10 cellular contexts compared by ENCODE assay signal in the genomic region with DNA sequence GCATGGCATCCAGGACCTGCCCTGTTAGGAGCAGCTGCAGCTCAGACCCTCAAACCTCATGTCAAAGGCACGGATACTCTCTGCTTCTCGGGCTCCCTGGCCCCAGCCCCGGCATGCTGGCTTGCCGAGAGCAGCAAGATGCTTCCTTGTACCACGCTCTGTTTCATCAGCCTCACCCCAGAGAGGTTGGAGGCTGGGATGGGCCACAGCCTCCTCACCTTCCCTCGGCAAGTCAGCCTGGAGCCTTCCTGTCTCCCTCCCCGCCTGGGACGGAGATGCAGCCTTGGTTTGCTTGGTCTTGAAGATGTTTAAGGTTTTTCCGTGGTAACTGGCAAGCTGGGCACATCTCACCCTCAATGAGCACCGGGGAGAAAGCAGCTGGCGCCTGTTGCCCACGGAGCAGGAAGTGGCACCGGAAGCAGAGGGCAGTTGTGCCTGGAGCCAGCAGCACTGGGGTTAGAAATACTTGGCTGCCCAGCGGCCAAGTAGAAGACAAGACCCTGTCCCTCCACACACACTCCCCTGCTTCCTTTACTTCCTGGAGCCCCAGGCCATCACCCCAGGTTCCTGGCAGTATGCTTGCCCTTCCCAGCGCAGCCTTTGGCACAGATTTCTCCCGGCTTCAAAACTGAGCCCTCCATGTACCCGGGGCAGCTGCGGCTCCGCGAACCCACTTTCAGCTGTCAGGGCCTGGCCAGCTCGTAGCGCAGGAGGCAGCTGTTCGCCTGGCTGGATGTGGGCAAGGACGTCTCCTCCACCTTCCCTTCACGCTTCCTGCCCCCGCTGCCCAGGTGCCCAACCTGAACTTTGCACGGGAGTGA. TPM values are rescaled to one million over a fixed set of nuclear protein-coding genes. Genes with fewer than 3 reads are reported as not detected.
DNase-seq lines count a peak whose midpoint lies in the region; FAIRE-seq and TF ChIP-seq lines count a peak whose summit lies in the region.
"Had no signal": no experiment of that assay in that cellular context is flagged by ENCODE, and none has a peak within 500 bp of the region (broad histone marks: within the 10 kb centered on the region; RNA-seq: fewer than 3 reads in every experiment).

No MANE protein-coding gene starts in this region.

- H2AFZ ChIP-seq in H1 (ENCODE audit: low read length) = no peak overlapping the region
- H2AFZ ChIP-seq: hepatocyte had no signal

- peaks cover 0 to 5% (median 2%) of the 10 kb centered on the region in 4 experiments; a peak in 3 of 7 replicates for H3K4me1 ChIP-seq in H1 (replicated peaks in 1 of 4; ENCODE audit: control insufficient read depth in 3 of 4, insufficient read depth in 4 of 4, low read length in 3 of 4)

- H3K79me2 ChIP-seq in H1 (ENCODE audit: control insufficient read depth in 1 of 2, insufficient read depth in 2 of 2, low read length in 2 of 2) = no peaks in the 10 kb centered on the region
- H3K79me2 ChIP-seq: hepatocyte had no signal

- TF ChIP-seq RAD21 in H1 (IDR thresholded peaks at IDR 0.05 in 1 of 2, conservative IDR thresholded peaks at IDR 0.05 in 1 of 2; ENCODE audit: low read depth in 2 of 2, low read length in 2 of 2) = no peak

- no peak for FAIRE-seq in H1 (lab: Jason Lieb, UNC)

- H2BK15ac ChIP-seq in H1 (ENCODE audit: low read length) = no peak overlapping the region

- no peak overlapping the region for H3K14ac ChIP-seq in H1 (ENCODE audit: insufficient read length)

- H2AK5ac ChIP-seq in H1 (ENCODE audit: low read depth, low read length) = no peak overlapping the region

- no peak overlapping the region for H4K8ac ChIP-seq in H1 (ENCODE audit: extremely low read depth, insufficient read depth, low read length)

- no peaks in the 10 kb centered on the region; a peak in 1 of 7 replicates for H3K27me3 ChIP-seq in H1 (replicated peaks in 1 of 4; ENCODE audit: control insufficient read depth in 3 of 4, extremely low read depth in 1 of 4, insufficient read depth in 3 of 4, low read length in 3 of 4)
- H3K27me3 ChIP-seq: hepatocyte, uterus had no signal

- no peak overlapping the region for H3K4me2 ChIP-seq in H1 (ENCODE audit: insufficient read depth in 1 of 2, low read depth in 2 of 2, low read length in 2 of 2)
- H3K4me2 ChIP-seq: hepatocyte had no signal

- H3K23me2 ChIP-seq in H1 (ENCODE audit: low read depth, low read length) = no peaks in the 10 kb centered on the region

- TF ChIP-seq POLR2A in H1 (IDR thresholded peaks at IDR 0.05; ENCODE audit: control extremely low read depth in 1 of 2, low read depth in 2 of 2, low read length in 2 of 2) = no peak

- H3K18ac ChIP-seq in H1 (ENCODE audit: extremely low read depth, low read length) = no peak overlapping the region

- H2BK12ac ChIP-seq in H1 (ENCODE audit: low read depth, low read length) = peak overlapping the region; percentile 50; the same call in 1 of the 2 replicates

- WGBS in H1 (ENCODE audit: extremely low coverage in 1 of 2, insufficient coverage in 1 of 2, insufficient read length in 1 of 2, insufficient replicate concordance in 2 of 2, low coverage in 1 of 2, low lambda C conversion rate in 2 of 2, missing lambda C conversion rate in 1 of 2), 2 experiments = 92% methylated on average over 23 of the region's 27 CpGs; no CpG with 5 or more reads in 1 of the 2 experiments

- H3K9ac ChIP-seq in H1 (replicated peaks in 1 of 4; ENCODE audit: extremely low read depth in 1 of 4, low read depth in 3 of 4, low read length in 3 of 4) = no peak overlapping the region

- no peaks in the 10 kb centered on the region for H3K36me3 ChIP-seq in H1 (ENCODE audit: control insufficient read depth in 2 of 4, insufficient read depth in 4 of 4, low read length in 3 of 4)
- H3K36me3 ChIP-seq: uterus had no signal

- in situ Hi-C loops in KBM-7 (cut with MboI; ENCODE audit: low pct_unique_long_range_greater_than_20kb, low sequenced_read_pairs) = no loop called here

- H3K4me3 ChIP-seq in H1 (ENCODE audit: extremely low read depth in 1 of 4, insufficient read depth in 2 of 4, low read depth in 3 of 4, low read length in 4 of 4) = no peak overlapping the region
- H3K4me3 ChIP-seq: hepatocyte, uterus had no signal

- H3K56ac ChIP-seq in H1 (replicated peaks; ENCODE audit: insufficient read length, low read depth, low read length) = no peak overlapping the region

- H2BK5ac ChIP-seq in H1 (ENCODE audit: low read depth, low read length) = no peak overlapping the region

- H2BK20ac ChIP-seq in H1 (ENCODE audit: low read length) = no peak overlapping the region

- no peak overlapping the region for H3K27ac ChIP-seq in H1 (ENCODE audit: low read depth, low read length)
- H3K27ac ChIP-seq: hepatocyte, uterus had no signal

- CTCF ChIA-PET in H1 (lab: Charles Lee; ENCODE audit: partially characterized antibody) = interaction anchor here (0.6 to 1.5 kb wide), 4 partner anchors 12 to 34 kb away, joined by 3 to 5 read pairs (median 3); no protein-coding TSS in a partner anchor

- no peak overlapping the region for H3K4ac ChIP-seq in H1 (replicated peaks; ENCODE audit: insufficient read length, low read depth, low read length)

- DNase-seq in KBM-7 (peak; percentile 23), H1 (ENCODE audit: low read depth in 1 of 2, low spot score in 2 of 2) (no peak), H4 (ENCODE audit: low spot score) (no peak), HuH-7.5 (ENCODE audit: low spot score) (no peak), HuH-7 (ENCODE audit: low spot score) (no peak), NCI-H1436 treated with DMSO at 0.1 percent for 48 hours (lab: John Stamatoyannopoulos, UW) (no peak)
- DNase-seq in activated CD4-positive, alpha-beta T cell treated with anti-CD3 and anti-CD28 coated beads for 48 hours = peak; percentile 54
- peak; percentile 40 to 49 for DNase-seq in stimulated activated CD4-positive, alpha-beta T cell treated with anti-CD3 and anti-CD28 coated beads, Interleukin-2, amount 100 ng/mL, for 24 hours
- DNase-seq: uterus had no signal

- no peak overlapping the region for H4K91ac ChIP-seq in H1 (replicated peaks; ENCODE audit: insufficient read length, low read length)

- no peak overlapping the region for H4K5ac ChIP-seq in H1 (ENCODE audit: insufficient read length, low read depth, low read length)

- TF ChIP-seq EP300 in H1 (IDR thresholded peaks at IDR 0.05; ENCODE audit: borderline replicate concordance in 1 of 2, low read depth in 2 of 2, low read length in 2 of 2) = no peak

- no peak for TF ChIP-seq CTCF in H1 (IDR thresholded peaks at IDR 0.05; ENCODE audit: control extremely low read depth in 1 of 3, insufficient read depth in 1 of 3, low read depth in 1 of 3, low read length in 3 of 3)

- no peaks in the 10 kb centered on the region for H3K79me1 ChIP-seq in H1 (ENCODE audit: low read depth, low read length)

- no peaks in the 10 kb centered on the region for H4K20me1 ChIP-seq in H1 (replicated peaks in 1 of 2; ENCODE audit: control insufficient read depth in 1 of 2, insufficient read depth in 2 of 2, low read length in 2 of 2)

- H3K23ac ChIP-seq in H1 (ENCODE audit: insufficient read length) = no peak overlapping the region

- H2BK120ac ChIP-seq in H1 (replicated peaks; ENCODE audit: low read depth, low read length) = no peak overlapping the region

- no peaks in the 10 kb centered on the region for H3K9me3 ChIP-seq in H1 (ENCODE audit: insufficient read depth in 2 of 2, low read depth in 1 of 2, low read length in 1 of 2)
- H3K9me3 ChIP-seq: uterus had no signal

- POLR2A ChIA-PET in H1 (lab: Charles Lee; ENCODE audit: partially characterized antibody) = no interaction called here

TF ChIP-seq in H1, 55 proteins besides CTCF, POLR2A, EP300 and RAD21:
- TF ChIP-seq, protein P1, sequence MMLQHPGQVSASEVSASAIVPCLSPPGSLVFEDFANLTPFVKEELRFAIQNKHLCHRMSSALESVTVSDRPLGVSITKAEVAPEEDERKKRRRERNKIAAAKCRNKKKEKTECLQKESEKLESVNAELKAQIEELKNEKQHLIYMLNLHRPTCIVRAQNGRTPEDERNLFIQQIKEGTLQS (IDR thresholded peaks at IDR 0.05; ENCODE audit: insufficient read depth, low read depth, low read length) = no peak
- TF ChIP-seq YY1 (IDR thresholded peaks at IDR 0.05; ENCODE audit: low read depth, low read length) = no peak
- no peak for TF ChIP-seq TBP (IDR thresholded peaks at IDR 0.05; ENCODE audit: low read depth, low read length)
- no peak for TF ChIP-seq GABPA (IDR thresholded peaks at IDR 0.05; ENCODE audit: borderline replicate concordance, insufficient read depth, low read length)
- TF ChIP-seq EGR1 (IDR thresholded peaks at IDR 0.05; ENCODE audit: borderline replicate concordance, low read depth, low read length) = no peak
- TF ChIP-seq SRF (IDR thresholded peaks at IDR 0.05; ENCODE audit: low read depth, low read length) = no peak
- TF ChIP-seq, protein P2, sequence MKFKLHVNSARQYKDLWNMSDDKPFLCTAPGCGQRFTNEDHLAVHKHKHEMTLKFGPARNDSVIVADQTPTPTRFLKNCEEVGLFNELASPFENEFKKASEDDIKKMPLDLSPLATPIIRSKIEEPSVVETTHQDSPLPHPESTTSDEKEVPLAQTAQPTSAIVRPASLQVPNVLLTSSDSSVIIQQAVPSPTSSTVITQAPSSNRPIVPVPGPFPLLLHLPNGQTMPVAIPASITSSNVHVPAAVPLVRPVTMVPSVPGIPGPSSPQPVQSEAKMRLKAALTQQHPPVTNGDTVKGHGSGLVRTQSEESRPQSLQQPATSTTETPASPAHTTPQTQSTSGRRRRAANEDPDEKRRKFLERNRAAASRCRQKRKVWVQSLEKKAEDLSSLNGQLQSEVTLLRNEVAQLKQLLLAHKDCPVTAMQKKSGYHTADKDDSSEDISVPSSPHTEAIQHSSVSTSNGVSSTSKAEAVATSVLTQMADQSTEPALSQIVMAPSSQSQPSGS (IDR thresholded peaks at IDR 0.05; ENCODE audit: low read length) = no peak
- no peak for TF ChIP-seq BACH1 (IDR thresholded peaks at IDR 0.05; ENCODE audit: low read length)
- TF ChIP-seq FOSL1 (IDR thresholded peaks at IDR 0.05; ENCODE audit: insufficient read depth, low read depth, low read length) = no peak
- TF ChIP-seq KDM1A (IDR thresholded peaks at IDR 0.05; ENCODE audit: borderline replicate concordance, low read length) = no peak
- TF ChIP-seq KDM4A (IDR thresholded peaks at IDR 0.05; ENCODE audit: low read depth, low read length, severe bottlenecking) = no peak
- no peak for TF ChIP-seq SP2 (IDR thresholded peaks at IDR 0.05; ENCODE audit: low read length)
- no peak for TF ChIP-seq CEBPB (IDR thresholded peaks at IDR 0.05; ENCODE audit: low read depth, low read length)
TF ChIP-seq in H1: peak in this region for 0.

RNA-seq across cellular contexts. Expression of a gene that starts 17.4 kb away (rescaled TPM):
- 0.30 and 0.82 TPM in 2 replicates for total RNA-seq in H1 (2021; fragmentation: NEBNext Ultra II Directional; extraction: Animal tissue kit (Norgen Biotek cat#: 25700))
- 0.77 and 0.88 TPM in 2 replicates for polyA plus RNA-seq in H1 (2011; rRNA removed)
- polyA plus RNA-seq in H1 (2011; cell fraction: cytosol; rRNA removed) = 0.52 TPM
- polyA plus RNA-seq in H1 (2011; cell fraction: nucleus; rRNA removed) = 1.3 TPM
- 0.84 to 1.9 TPM (median 1.0 TPM) in 4 replicates for polyA plus RNA-seq in H1 (2012, experiment 1 of 2)
- 0.79 TPM for polyA plus RNA-seq in H1 (2012, experiment 2 of 2)
- 0.28 TPM for polyA plus RNA-seq in H1 (2013, experiment 1 of 2)
- polyA plus RNA-seq in H1 (2013, experiment 2 of 2) = 0.22 TPM
- polyA minus RNA-seq in H1 (2011; rRNA and poly(A)+ RNA removed) = 0.25 and 0.59 TPM in 2 replicates
- not detected for polyA minus RNA-seq in H1 (2011; cell fraction: cytosol; rRNA and poly(A)+ RNA removed)
- polyA minus RNA-seq in H1 (2011; cell fraction: nucleus; rRNA and poly(A)+ RNA removed) = 0.20 TPM
- not detected in 2 replicates for total RNA-seq in H4 (2014; rRNA removed; shearing (Covaris generic))

Comparison
In these comparisons a context has a peak if more than half of its experiments do, and no peak if none do; other contexts are left out.
1. DNase-seq: peak in KBM-7 (single experiment), activated CD4-positive, alpha-beta T cell treated with anti-CD3 and anti-CD28 coated beads for 48 hours (single experiment) and stimulated activated CD4-positive, alpha-beta T cell treated with anti-CD3 and anti-CD28 coated beads, Interleukin-2, amount 100 ng/mL, for 24 hours (2 of 2); none in H1 (0 of 2), H4 (single experiment), HuH-7.5 (single experiment), HuH-7 (single experiment) and NCI-H1436 treated with DMSO at 0.1 percent for 48 hours (single experiment).